23 cellular contexts compared by ENCODE assay signal in the genomic region with DNA sequence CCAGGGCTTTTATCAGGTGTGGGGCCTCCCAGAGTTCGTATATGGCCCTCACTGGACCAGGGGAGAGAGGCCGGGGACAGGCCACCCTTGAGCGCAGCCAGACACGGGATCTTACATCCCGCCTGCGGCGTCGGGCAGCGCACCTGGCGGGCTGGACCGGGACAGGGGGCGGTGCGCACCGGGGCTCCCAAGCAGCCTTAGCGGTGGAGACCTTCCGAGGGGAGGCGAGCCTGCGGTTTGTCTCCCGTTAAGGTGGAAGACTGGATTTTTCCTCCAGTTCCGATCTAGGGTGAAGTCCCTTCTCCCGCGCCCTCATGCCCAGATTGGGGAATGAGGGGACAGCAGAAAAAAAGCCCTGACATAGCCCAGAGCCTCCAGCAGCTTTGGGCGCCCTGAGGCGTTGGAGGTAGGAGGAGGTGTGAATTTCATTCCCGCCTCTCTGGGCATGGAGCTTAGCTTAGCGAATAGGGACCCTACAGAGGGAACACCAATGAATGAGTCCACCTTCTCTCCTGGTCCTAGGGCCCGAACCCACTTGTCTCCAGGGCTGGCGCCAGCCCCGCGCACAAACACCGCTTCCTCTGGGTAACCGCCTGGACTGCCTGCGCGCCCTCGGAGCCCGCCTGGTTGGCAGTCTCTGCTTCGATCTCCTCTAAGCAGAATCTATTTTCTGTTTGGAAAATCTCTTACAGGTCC. TPM values are rescaled to one million over a fixed set of nuclear protein-coding genes. Genes with fewer than 3 reads are reported as not detected.
A peak's percentile ranks its signal among the peaks of the same experiment; 100 is the strongest.
DNase-seq lines count a peak whose midpoint lies in the region; ATAC-seq and TF ChIP-seq lines count a peak whose summit lies in the region.
"Had no signal": no experiment of that assay in that cellular context is flagged by ENCODE, and none has a peak within 500 bp of the region (broad histone marks: within the 10 kb centered on the region; RNA-seq: fewer than 3 reads in every experiment).

No MANE protein-coding gene starts in this region.

- no peak overlapping the region for H3K9ac ChIP-seq in fibroblast of lung (ENCODE audit: insufficient read depth, low read length)
- H3K9ac ChIP-seq: KMS-11 had no signal

- no peak for ATAC-seq in HG03432 (IDR thresholded peaks at IDR 0.05; ENCODE audit: unreplicated experiment)
- ATAC-seq in left ventricle myocardium superior, result no peak
- no peak for ATAC-seq in stimulated activated effector memory CD8-positive, alpha-beta T cell treated with anti-CD3 and anti-CD28 coated beads, Interleukin-12 subunit alpha, Interleukin-12 subunit beta, amount 100 ng/mL, for 72 hours
- ATAC-seq: HCT116; pancreas; sciatic nerve; stimulated activated naive CD8-positive, alpha-beta T cell treated with anti-CD3 and anti-CD28 coated beads, Interleukin-15, Interleukin-2, amounts not matched to agents 100 U/mL and 50 U/mL, for 24 hours had no signal

- H4K20me1 ChIP-seq in fibroblast of lung (ENCODE audit: control insufficient read depth, extremely low read depth, insufficient read depth, low read length), result no peaks in the 10 kb centered on the region

- in situ Hi-C loops in G401 (cut with HindIII; ENCODE audit: low sequenced_read_pairs), result no loop called here

- H3K27ac ChIP-seq in fibroblast of lung (ENCODE audit: insufficient read depth, low read length), result no peak overlapping the region
- H3K27ac ChIP-seq: breast epithelium, KMS-11, pancreas, tibial artery had no signal

- peak overlapping the region; percentile 62 for H3K4me3 Mint-ChIP-seq in nephron progenitor cell
- H3K4me3 Mint-ChIP-seq in stimulated activated effector memory CD8-positive, alpha-beta T cell treated with anti-CD3 and anti-CD28 coated beads, Interleukin-12 subunit alpha, Interleukin-12 subunit beta, amount 100 ng/mL, for 72 hours, result no peak overlapping the region

- peaks cover 7% of the 10 kb centered on the region for H3K4me1 Mint-ChIP-seq in nephron progenitor cell
- H3K4me1 Mint-ChIP-seq in stimulated activated effector memory CD8-positive, alpha-beta T cell treated with anti-CD3 and anti-CD28 coated beads, Interleukin-12 subunit alpha, Interleukin-12 subunit beta, amount 100 ng/mL, for 72 hours, result no peaks in the 10 kb centered on the region

- no peaks in the 10 kb centered on the region for H3K9me3 Mint-ChIP-seq in nephron progenitor cell
- peaks cover 3% of the 10 kb centered on the region for H3K9me3 Mint-ChIP-seq in stimulated activated effector memory CD8-positive, alpha-beta T cell treated with anti-CD3 and anti-CD28 coated beads, Interleukin-12 subunit alpha, Interleukin-12 subunit beta, amount 100 ng/mL, for 72 hours

- intact Hi-C loops in left ventricle myocardium superior (cut with micrococcal nuclease), result no loop called here

- peaks cover 29% of the 10 kb centered on the region for H3K27me3 ChIP-seq in fibroblast of lung (ENCODE audit: control insufficient read depth, insufficient read depth, low read length)

- H3K79me2 ChIP-seq in fibroblast of lung (ENCODE audit: control insufficient read depth, insufficient read depth, low read length), result no peaks in the 10 kb centered on the region

- H3K4me3 ChIP-seq in fibroblast of lung (replicated peaks in 1 of 4; ENCODE audit: control extremely low read depth in 1 of 4, insufficient read depth in 1 of 4, low read depth in 3 of 4, low read length in 4 of 4), result no peak overlapping the region
- H3K4me3 ChIP-seq: lung had no signal

- H2AFZ ChIP-seq in fibroblast of lung (ENCODE audit: low read length), result no peak overlapping the region

- DNase-seq in ELF-1 (ENCODE audit: low read depth, low spot score) (peak; percentile 79), MV-4-11 (lab: John Stamatoyannopoulos, UW) (peak; percentile 53), fibroblast of lung (ENCODE audit: low read depth in 2 of 2) (no peak), nephron progenitor cell (no peak), left ventricle myocardium superior (no peak), G401 (ENCODE audit: low spot score) (no peak)
- DNase-seq in stimulated activated effector memory CD8-positive, alpha-beta T cell treated with anti-CD3 and anti-CD28 coated beads, Interleukin-12 subunit alpha, Interleukin-12 subunit beta, amount 100 ng/mL, for 72 hours (ENCODE audit: low spot score in 2 of 2), result no peak
- DNase-seq: activated CD4-positive, alpha-beta T cell treated with anti-CD3 and anti-CD28 coated beads for 4 hours; activated effector memory CD4-positive, alpha-beta T cell treated with anti-CD3 and anti-CD28 coated beads, Interleukin-2, amount 50 U/mL, for 16 hours; dermis blood vessel endothelial cell; NCI-H1048; NCI-H2029 treated with DMSO at 0.1 percent for 48 hours; RPMI8226; stimulated activated naive CD8-positive, alpha-beta T cell treated with anti-CD3 and anti-CD28 coated beads, Interleukin-15, Interleukin-2, amounts not matched to agents 100 U/mL and 50 U/mL, for 24 hours; tibial artery had no signal

- no peaks in the 10 kb centered on the region for H3K36me3 Mint-ChIP-seq in nephron progenitor cell (ENCODE audit: low read depth)
- H3K36me3 Mint-ChIP-seq in stimulated activated effector memory CD8-positive, alpha-beta T cell treated with anti-CD3 and anti-CD28 coated beads, Interleukin-12 subunit alpha, Interleukin-12 subunit beta, amount 100 ng/mL, for 72 hours, result no peaks in the 10 kb centered on the region

- no peaks in the 10 kb centered on the region for H3K9me3 ChIP-seq in fibroblast of lung (ENCODE audit: control insufficient read depth, insufficient read depth, low read depth, low read length)
- H3K9me3 ChIP-seq: breast epithelium, pancreas, tibial artery had no signal

- peak overlapping the region; percentile 48 for H3K4me2 ChIP-seq in fibroblast of lung (ENCODE audit: extremely low read depth, insufficient read depth, low read length)
- H3K4me2 ChIP-seq: KMS-11 had no signal

- peaks cover 91% of the 10 kb centered on the region for H3K27me3 Mint-ChIP-seq in nephron progenitor cell (ENCODE audit: low read depth, poor library complexity)

- no peaks in the 10 kb centered on the region for H3K36me3 ChIP-seq in fibroblast of lung (ENCODE audit: control insufficient read depth, insufficient read depth, low read length)
- H3K36me3 ChIP-seq: breast epithelium, pancreas, tibial artery had no signal

- H3K4me1 ChIP-seq in fibroblast of lung (ENCODE audit: control insufficient read depth, extremely low read depth, insufficient read depth, low read length), result no peaks in the 10 kb centered on the region
- H3K4me1 ChIP-seq: breast epithelium, pancreas had no signal

- H3K27ac Mint-ChIP-seq in nephron progenitor cell, result no peak overlapping the region
- H3K27ac Mint-ChIP-seq in stimulated activated effector memory CD8-positive, alpha-beta T cell treated with anti-CD3 and anti-CD28 coated beads, Interleukin-12 subunit alpha, Interleukin-12 subunit beta, amount 100 ng/mL, for 72 hours, result no peak overlapping the region

- TF ChIP-seq CTCF in fibroblast of lung (conservative IDR thresholded peaks at IDR 0.05 in 1 of 2, IDR thresholded peaks at IDR 0.05 in 1 of 2; ENCODE audit: low read depth in 1 of 2, low read length in 2 of 2) (no peak), nephron progenitor cell (IDR thresholded peaks at IDR 0.05) (no peak)

RNA-seq across cellular contexts. Expression of gene LAMP5, which starts 6.7 kb away (rescaled TPM):
- total RNA-seq in fibroblast of lung, result 2.1 and 2.6 TPM in 2 replicates
- polyA plus RNA-seq in fibroblast of lung, result 0.92 and 19.3 TPM in 2 replicates
- polyA plus RNA-seq in fibroblast of lung (2012), result 0.31 and 10.2 TPM in 2 replicates
- 2.5 TPM in 1 of 2 replicates, not detected in the other for polyA minus RNA-seq in fibroblast of lung (ENCODE audit: low replicate concordance)
- not detected for total RNA-seq in left ventricle myocardium superior
- not detected in 2 replicates for total RNA-seq in G401 (2014; rRNA removed; shearing (Covaris generic))
- total RNA-seq: NCI-H460 had no signal

Comparison
In these comparisons a context has a peak if more than half of its experiments do, and no peak if none do; other contexts are left out.
1. DNase-seq: peak in ELF-1 (single experiment) and MV-4-11 (single experiment); none in fibroblast of lung (0 of 2), nephron progenitor cell (single experiment), left ventricle myocardium superior (single experiment), G401 (single experiment) and stimulated activated effector memory CD8-positive, alpha-beta T cell treated with anti-CD3 and anti-CD28 coated beads, Interleukin-12 subunit alpha, Interleukin-12 subunit beta, amount 100 ng/mL, for 72 hours (0 of 2).